Comparison of ENCODE assay signal across 13 cellular contexts in the genomic region with DNA sequence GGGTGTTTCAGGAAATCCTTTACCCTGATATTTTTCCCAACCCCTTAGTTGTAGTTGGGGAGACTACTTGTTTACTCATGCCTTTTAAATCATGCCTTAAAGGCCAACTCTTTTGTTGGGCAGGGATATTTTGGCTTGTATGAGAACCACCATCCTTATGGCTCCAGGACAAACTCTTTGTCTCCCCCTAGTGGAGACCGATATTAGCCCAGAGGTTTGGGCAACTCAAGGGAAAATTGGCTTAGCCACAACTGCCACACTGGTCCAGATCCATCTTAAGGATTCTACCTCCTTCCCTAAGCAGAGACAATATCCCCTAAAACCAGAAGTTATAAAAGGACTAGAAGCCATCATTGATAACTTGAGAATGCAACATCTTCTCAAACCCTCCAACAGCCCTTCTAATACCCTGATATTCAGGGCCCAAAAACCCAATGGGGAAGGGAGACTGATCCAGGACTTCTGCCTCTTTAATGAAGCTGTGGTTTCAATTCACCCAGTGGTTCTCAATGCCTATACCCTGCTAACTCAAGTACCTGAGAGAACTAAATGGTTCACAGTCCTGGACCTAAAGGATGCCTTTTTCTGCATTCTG.
DNase-seq lines count a peak whose midpoint lies in the region; ATAC-seq and TF ChIP-seq lines count a peak whose summit lies in the region.
"Had no signal": no experiment of that assay in that cellular context is flagged by ENCODE, and none has a peak within 500 bp of the region (broad histone marks: within the 10 kb centered on the region; RNA-seq: fewer than 3 reads in every experiment).

No MANE protein-coding gene starts in this region.

- no peak for TF ChIP-seq POLR2A in suprapubic skin (IDR thresholded peaks at IDR 0.05)

- ATAC-seq in WTC11 = peak; percentile 46; the same call in 1 of the 2 replicates
- no peak for ATAC-seq in stimulated activated naive B cell treated with anti-CD40 and anti-IgM and Interleukin-4, amounts not matched to agents 10 μg/mL and 1 μg/mL and 100 μg/mL, for 72 hours (replicated peaks)

- H3K4me3 Mint-ChIP-seq in WTC11 (no peak overlapping the region), progenitor cell of endocrine pancreas (ENCODE audit: low read depth) (no peak overlapping the region)
- no peak overlapping the region for H3K4me3 Mint-ChIP-seq in stimulated activated naive B cell treated with anti-CD40 and anti-IgM and Interleukin-4, amounts not matched to agents 10 μg/mL and 1 μg/mL and 100 μg/mL, for 72 hours

- H3K36me3 ChIP-seq in suprapubic skin = no peaks in the 10 kb centered on the region
- H3K36me3 ChIP-seq: right atrium auricular region, upper lobe of left lung had no signal

- H3K27ac Mint-ChIP-seq in WTC11 (no peak overlapping the region), progenitor cell of endocrine pancreas (no peak overlapping the region)
- H3K27ac Mint-ChIP-seq in stimulated activated naive B cell treated with anti-CD40 and anti-IgM and Interleukin-4, amounts not matched to agents 10 μg/mL and 1 μg/mL and 100 μg/mL, for 72 hours = no peak overlapping the region

- DNase-seq in NCI-H748 (lab: John Stamatoyannopoulos, UW; ENCODE audit: unreplicated experiment) = peak; percentile 51
- no peak for DNase-seq in NCI-H748 treated with DMSO at 0.1 percent for 48 hours (lab: John Stamatoyannopoulos, UW)
- no peak for DNase-seq in LNCaP clone FGC (ENCODE audit: low read depth)
- DNase-seq in WTC11 (ENCODE audit: low spot score) = no peak
- no peak for DNase-seq in progenitor cell of endocrine pancreas (ENCODE audit: low spot score, unreplicated experiment)
- no peak for DNase-seq in effector CD8-positive, alpha-beta T cell (lab: John Stamatoyannopoulos, UW)
- no peak for DNase-seq in suprapubic skin (ENCODE audit: low spot score in 2 of 2)
- DNase-seq in stimulated activated naive B cell treated with anti-CD40 and anti-IgM and Interleukin-4, amounts not matched to agents 10 μg/mL and 1 μg/mL and 100 μg/mL, for 72 hours = no peak
- DNase-seq: activated CD8-positive, alpha-beta memory T cell treated with anti-CD3 and anti-CD28 coated beads for 24 hours; hypothalamus; upper lobe of left lung had no signal

- H3K27me3 Mint-ChIP-seq in WTC11 (ENCODE audit: low read depth) (no peaks in the 10 kb centered on the region), progenitor cell of endocrine pancreas (no peaks in the 10 kb centered on the region)
- no peaks in the 10 kb centered on the region for H3K27me3 Mint-ChIP-seq in stimulated activated naive B cell treated with anti-CD40 and anti-IgM and Interleukin-4, amounts not matched to agents 10 μg/mL and 1 μg/mL and 100 μg/mL, for 72 hours

- TF ChIP-seq CTCF in LNCaP clone FGC (IDR thresholded peaks at IDR 0.05; ENCODE audit: control insufficient read depth, extremely low read depth, insufficient read depth) = peak; percentile 43
- TF ChIP-seq CTCF in WTC11 (IDR thresholded peaks at IDR 0.05) = peak; percentile 57; the same call in 1 of the 2 replicates
- peak; percentile 24 for TF ChIP-seq CTCF in progenitor cell of endocrine pancreas (IDR thresholded peaks at IDR 0.05; ENCODE audit: unreplicated experiment)
- no peak for TF ChIP-seq CTCF in suprapubic skin (IDR thresholded peaks at IDR 0.05)

- no peaks in the 10 kb centered on the region for H3K4me1 Mint-ChIP-seq in WTC11
- no peaks in the 10 kb centered on the region for H3K4me1 Mint-ChIP-seq in progenitor cell of endocrine pancreas (ENCODE audit: low read depth)
- H3K4me1 Mint-ChIP-seq in stimulated activated naive B cell treated with anti-CD40 and anti-IgM and Interleukin-4, amounts not matched to agents 10 μg/mL and 1 μg/mL and 100 μg/mL, for 72 hours = no peaks in the 10 kb centered on the region

- TF ChIP-seq EP300 in suprapubic skin (IDR thresholded peaks at IDR 0.05) = no peak

- H3K9me3 Mint-ChIP-seq in WTC11 = peaks cover 32% of the 10 kb centered on the region
- peaks cover 10% of the 10 kb centered on the region for H3K9me3 Mint-ChIP-seq in progenitor cell of endocrine pancreas (ENCODE audit: low read depth)
- H3K9me3 Mint-ChIP-seq in stimulated activated naive B cell treated with anti-CD40 and anti-IgM and Interleukin-4, amounts not matched to agents 10 μg/mL and 1 μg/mL and 100 μg/mL, for 72 hours = peaks cover 5 to 9% of the 10 kb centered on the region in 2 donors

- H3K36me3 Mint-ChIP-seq in WTC11 (peaks cover 6% of the 10 kb centered on the region; the same call in 1 of the 2 replicates), progenitor cell of endocrine pancreas (ENCODE audit: insufficient read depth) (no peaks in the 10 kb centered on the region)
- H3K36me3 Mint-ChIP-seq in stimulated activated naive B cell treated with anti-CD40 and anti-IgM and Interleukin-4, amounts not matched to agents 10 μg/mL and 1 μg/mL and 100 μg/mL, for 72 hours = no peaks in the 10 kb centered on the region

- H3K27ac ChIP-seq in suprapubic skin = no peak overlapping the region
- H3K27ac ChIP-seq: right atrium auricular region, SK-N-MC, upper lobe of left lung had no signal

- H3K4me1 ChIP-seq in suprapubic skin = no peaks in the 10 kb centered on the region
- H3K4me1 ChIP-seq: right atrium auricular region, upper lobe of left lung had no signal

- H3K9me3 ChIP-seq in suprapubic skin = peaks cover 12% of the 10 kb centered on the region

- no peaks in the 10 kb centered on the region for H3K27me3 ChIP-seq in suprapubic skin
- H3K27me3 ChIP-seq: right atrium auricular region, upper lobe of left lung had no signal

- CTCF ChIA-PET in WTC11 (lab: Charles Lee) = no interaction called here

- WGBS in suprapubic skin = 63% methylated on average over 1 of the region's 1 CpG

- POLR2A ChIA-PET in WTC11 (lab: Charles Lee) = no interaction called here

- no peak overlapping the region for H3K4me3 ChIP-seq in LNCaP clone FGC (ENCODE audit: low read depth, low read length)
- no peak overlapping the region for H3K4me3 ChIP-seq in suprapubic skin
- H3K4me3 ChIP-seq: right atrium auricular region, SK-N-MC, upper lobe of left lung had no signal

TF ChIP-seq in WTC11, 78 proteins besides CTCF, POLR2A, EP300 and RAD21:
- TF ChIP-seq MXD4 (CRISPR knock-in tag; IDR thresholded peaks at IDR 0.05; ENCODE audit: borderline replicate concordance) (no peak), ZNF263 (CRISPR knock-in tag; IDR thresholded peaks at IDR 0.05; ENCODE audit: low read depth) (no peak), SMAD3 (CRISPR knock-in tag; IDR thresholded peaks at IDR 0.05; ENCODE audit: borderline replicate concordance) (no peak)
- TF ChIP-seq, protein P1, sequence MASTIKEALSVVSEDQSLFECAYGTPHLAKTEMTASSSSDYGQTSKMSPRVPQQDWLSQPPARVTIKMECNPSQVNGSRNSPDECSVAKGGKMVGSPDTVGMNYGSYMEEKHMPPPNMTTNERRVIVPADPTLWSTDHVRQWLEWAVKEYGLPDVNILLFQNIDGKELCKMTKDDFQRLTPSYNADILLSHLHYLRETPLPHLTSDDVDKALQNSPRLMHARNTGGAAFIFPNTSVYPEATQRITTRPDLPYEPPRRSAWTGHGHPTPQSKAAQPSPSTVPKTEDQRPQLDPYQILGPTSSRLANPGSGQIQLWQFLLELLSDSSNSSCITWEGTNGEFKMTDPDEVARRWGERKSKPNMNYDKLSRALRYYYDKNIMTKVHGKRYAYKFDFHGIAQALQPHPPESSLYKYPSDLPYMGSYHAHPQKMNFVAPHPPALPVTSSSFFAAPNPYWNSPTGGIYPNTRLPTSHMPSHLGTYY (CRISPR knock-in tag; IDR thresholded peaks at IDR 0.05) = no peak
- TF ChIP-seq, protein P2, sequence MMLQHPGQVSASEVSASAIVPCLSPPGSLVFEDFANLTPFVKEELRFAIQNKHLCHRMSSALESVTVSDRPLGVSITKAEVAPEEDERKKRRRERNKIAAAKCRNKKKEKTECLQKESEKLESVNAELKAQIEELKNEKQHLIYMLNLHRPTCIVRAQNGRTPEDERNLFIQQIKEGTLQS (CRISPR knock-in tag; conservative IDR thresholded peaks at IDR 0.05) = no peak
- TF ChIP-seq, protein P3, sequence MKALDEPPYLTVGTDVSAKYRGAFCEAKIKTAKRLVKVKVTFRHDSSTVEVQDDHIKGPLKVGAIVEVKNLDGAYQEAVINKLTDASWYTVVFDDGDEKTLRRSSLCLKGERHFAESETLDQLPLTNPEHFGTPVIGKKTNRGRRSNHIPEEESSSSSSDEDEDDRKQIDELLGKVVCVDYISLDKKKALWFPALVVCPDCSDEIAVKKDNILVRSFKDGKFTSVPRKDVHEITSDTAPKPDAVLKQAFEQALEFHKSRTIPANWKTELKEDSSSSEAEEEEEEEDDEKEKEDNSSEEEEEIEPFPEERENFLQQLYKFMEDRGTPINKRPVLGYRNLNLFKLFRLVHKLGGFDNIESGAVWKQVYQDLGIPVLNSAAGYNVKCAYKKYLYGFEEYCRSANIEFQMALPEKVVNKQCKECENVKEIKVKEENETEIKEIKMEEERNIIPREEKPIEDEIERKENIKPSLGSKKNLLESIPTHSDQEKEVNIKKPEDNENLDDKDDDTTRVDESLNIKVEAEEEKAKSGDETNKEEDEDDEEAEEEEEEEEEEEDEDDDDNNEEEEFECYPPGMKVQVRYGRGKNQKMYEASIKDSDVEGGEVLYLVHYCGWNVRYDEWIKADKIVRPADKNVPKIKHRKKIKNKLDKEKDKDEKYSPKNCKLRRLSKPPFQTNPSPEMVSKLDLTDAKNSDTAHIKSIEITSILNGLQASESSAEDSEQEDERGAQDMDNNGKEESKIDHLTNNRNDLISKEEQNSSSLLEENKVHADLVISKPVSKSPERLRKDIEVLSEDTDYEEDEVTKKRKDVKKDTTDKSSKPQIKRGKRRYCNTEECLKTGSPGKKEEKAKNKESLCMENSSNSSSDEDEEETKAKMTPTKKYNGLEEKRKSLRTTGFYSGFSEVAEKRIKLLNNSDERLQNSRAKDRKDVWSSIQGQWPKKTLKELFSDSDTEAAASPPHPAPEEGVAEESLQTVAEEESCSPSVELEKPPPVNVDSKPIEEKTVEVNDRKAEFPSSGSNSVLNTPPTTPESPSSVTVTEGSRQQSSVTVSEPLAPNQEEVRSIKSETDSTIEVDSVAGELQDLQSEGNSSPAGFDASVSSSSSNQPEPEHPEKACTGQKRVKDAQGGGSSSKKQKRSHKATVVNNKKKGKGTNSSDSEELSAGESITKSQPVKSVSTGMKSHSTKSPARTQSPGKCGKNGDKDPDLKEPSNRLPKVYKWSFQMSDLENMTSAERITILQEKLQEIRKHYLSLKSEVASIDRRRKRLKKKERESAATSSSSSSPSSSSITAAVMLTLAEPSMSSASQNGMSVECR (CRISPR knock-in tag; IDR thresholded peaks at IDR 0.05; ENCODE audit: borderline replicate concordance) = no peak

Comparison
In these comparisons a context has a peak if more than half of its experiments do, and no peak if none do; other contexts are left out.
1. CTCF ChIP-seq: peak in LNCaP clone FGC (single experiment), WTC11 (single experiment) and progenitor cell of endocrine pancreas (single experiment); none in suprapubic skin (0 of 2).